ENCODE assay signal across 11 cellular contexts in genomic region chr6:107264357-107264831, GRCh38.
DNase-seq lines count a peak whose midpoint lies in the region; ATAC-seq and TF ChIP-seq lines count a peak whose summit lies in the region.
"Had no signal": no experiment of that assay in that cellular context is flagged by ENCODE, and none has a peak within 500 bp of the region (broad histone marks: within the 10 kb centered on the region; RNA-seq: fewer than 3 reads in every experiment).

No MANE protein-coding gene starts in this region.

- no peak for ATAC-seq in HG03108 (IDR thresholded peaks at IDR 0.05; ENCODE audit: unreplicated experiment)
- ATAC-seq in activated CD4-positive, CD25-positive, alpha-beta regulatory T cell treated with anti-CD3 and anti-CD28 coated beads, Interleukin-2, amount 50 U/mL, for 24 hours: no peak

- DNase-seq in DMS53 treated with DMSO at 0.1 percent for 48 hours (lab: John Stamatoyannopoulos, UW; ENCODE audit: unreplicated experiment) (peak; percentile 71), M059J (ENCODE audit: low read depth) (peak; percentile 77), kidney tubule cell (ENCODE audit: low spot score) (peak; percentile 54), middle frontal gyrus (ENCODE audit: extremely low spot score, low spot score) (no peak), superior temporal gyrus (ENCODE audit: extremely low spot score) (no peak)
- DNase-seq: activated effector memory CD4-positive, alpha-beta T cell treated with Interleukin-2 at 50 U/mL for 16 hours; effector CD8-positive, alpha-beta T cell; NCI-H187 treated with DMSO at 0.1 percent for 48 hours had no signal

- 0 out of 2 replicates have a peak overlapping the region, but pooled peaks have one; percentile 1 for H3K27ac ChIP-seq in VCaP

- no peak for TF ChIP-seq CTCF in VCaP (conservative IDR thresholded peaks at IDR 0.05)

Comparison
In these comparisons a context has a peak if more than half of its experiments do, and no peak if none do; other contexts are left out.
1. DNase-seq: peak in DMS53 treated with DMSO at 0.1 percent for 48 hours (single experiment), M059J (single experiment) and kidney tubule cell (single experiment); none in middle frontal gyrus (single experiment) and superior temporal gyrus (single experiment).